ENCODE assay signal across 1 cellular context in the genomic region with DNA sequence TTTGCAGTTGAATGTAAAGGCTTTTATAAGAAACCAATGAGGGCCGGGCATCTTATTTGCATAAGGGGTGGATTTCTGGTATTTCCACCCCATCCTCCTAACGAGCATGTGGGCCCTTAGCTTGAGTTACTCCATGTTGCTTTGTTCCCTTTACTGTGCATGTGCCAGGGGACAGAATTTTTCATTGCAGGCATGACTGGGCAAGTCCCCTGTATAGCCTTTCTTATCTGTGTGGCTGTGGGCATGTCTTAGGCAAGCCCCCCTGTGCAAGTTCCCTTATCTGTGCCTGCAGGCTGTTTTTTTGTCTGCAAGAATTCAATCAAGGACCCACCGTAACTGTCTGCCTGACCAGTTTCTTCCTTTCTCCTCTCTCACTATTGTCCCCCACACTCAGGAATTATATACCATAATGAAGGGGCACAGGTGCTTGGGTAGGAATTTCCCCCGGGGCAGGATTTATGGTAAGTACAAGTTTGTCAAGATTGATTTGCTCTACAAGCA.
TF ChIP-seq lines count a peak whose summit lies in the region.

No MANE protein-coding gene starts in this region.

TF ChIP-seq in H1, 55 proteins besides CTCF, POLR2A, EP300 and RAD21:
- TF ChIP-seq, protein P1, sequence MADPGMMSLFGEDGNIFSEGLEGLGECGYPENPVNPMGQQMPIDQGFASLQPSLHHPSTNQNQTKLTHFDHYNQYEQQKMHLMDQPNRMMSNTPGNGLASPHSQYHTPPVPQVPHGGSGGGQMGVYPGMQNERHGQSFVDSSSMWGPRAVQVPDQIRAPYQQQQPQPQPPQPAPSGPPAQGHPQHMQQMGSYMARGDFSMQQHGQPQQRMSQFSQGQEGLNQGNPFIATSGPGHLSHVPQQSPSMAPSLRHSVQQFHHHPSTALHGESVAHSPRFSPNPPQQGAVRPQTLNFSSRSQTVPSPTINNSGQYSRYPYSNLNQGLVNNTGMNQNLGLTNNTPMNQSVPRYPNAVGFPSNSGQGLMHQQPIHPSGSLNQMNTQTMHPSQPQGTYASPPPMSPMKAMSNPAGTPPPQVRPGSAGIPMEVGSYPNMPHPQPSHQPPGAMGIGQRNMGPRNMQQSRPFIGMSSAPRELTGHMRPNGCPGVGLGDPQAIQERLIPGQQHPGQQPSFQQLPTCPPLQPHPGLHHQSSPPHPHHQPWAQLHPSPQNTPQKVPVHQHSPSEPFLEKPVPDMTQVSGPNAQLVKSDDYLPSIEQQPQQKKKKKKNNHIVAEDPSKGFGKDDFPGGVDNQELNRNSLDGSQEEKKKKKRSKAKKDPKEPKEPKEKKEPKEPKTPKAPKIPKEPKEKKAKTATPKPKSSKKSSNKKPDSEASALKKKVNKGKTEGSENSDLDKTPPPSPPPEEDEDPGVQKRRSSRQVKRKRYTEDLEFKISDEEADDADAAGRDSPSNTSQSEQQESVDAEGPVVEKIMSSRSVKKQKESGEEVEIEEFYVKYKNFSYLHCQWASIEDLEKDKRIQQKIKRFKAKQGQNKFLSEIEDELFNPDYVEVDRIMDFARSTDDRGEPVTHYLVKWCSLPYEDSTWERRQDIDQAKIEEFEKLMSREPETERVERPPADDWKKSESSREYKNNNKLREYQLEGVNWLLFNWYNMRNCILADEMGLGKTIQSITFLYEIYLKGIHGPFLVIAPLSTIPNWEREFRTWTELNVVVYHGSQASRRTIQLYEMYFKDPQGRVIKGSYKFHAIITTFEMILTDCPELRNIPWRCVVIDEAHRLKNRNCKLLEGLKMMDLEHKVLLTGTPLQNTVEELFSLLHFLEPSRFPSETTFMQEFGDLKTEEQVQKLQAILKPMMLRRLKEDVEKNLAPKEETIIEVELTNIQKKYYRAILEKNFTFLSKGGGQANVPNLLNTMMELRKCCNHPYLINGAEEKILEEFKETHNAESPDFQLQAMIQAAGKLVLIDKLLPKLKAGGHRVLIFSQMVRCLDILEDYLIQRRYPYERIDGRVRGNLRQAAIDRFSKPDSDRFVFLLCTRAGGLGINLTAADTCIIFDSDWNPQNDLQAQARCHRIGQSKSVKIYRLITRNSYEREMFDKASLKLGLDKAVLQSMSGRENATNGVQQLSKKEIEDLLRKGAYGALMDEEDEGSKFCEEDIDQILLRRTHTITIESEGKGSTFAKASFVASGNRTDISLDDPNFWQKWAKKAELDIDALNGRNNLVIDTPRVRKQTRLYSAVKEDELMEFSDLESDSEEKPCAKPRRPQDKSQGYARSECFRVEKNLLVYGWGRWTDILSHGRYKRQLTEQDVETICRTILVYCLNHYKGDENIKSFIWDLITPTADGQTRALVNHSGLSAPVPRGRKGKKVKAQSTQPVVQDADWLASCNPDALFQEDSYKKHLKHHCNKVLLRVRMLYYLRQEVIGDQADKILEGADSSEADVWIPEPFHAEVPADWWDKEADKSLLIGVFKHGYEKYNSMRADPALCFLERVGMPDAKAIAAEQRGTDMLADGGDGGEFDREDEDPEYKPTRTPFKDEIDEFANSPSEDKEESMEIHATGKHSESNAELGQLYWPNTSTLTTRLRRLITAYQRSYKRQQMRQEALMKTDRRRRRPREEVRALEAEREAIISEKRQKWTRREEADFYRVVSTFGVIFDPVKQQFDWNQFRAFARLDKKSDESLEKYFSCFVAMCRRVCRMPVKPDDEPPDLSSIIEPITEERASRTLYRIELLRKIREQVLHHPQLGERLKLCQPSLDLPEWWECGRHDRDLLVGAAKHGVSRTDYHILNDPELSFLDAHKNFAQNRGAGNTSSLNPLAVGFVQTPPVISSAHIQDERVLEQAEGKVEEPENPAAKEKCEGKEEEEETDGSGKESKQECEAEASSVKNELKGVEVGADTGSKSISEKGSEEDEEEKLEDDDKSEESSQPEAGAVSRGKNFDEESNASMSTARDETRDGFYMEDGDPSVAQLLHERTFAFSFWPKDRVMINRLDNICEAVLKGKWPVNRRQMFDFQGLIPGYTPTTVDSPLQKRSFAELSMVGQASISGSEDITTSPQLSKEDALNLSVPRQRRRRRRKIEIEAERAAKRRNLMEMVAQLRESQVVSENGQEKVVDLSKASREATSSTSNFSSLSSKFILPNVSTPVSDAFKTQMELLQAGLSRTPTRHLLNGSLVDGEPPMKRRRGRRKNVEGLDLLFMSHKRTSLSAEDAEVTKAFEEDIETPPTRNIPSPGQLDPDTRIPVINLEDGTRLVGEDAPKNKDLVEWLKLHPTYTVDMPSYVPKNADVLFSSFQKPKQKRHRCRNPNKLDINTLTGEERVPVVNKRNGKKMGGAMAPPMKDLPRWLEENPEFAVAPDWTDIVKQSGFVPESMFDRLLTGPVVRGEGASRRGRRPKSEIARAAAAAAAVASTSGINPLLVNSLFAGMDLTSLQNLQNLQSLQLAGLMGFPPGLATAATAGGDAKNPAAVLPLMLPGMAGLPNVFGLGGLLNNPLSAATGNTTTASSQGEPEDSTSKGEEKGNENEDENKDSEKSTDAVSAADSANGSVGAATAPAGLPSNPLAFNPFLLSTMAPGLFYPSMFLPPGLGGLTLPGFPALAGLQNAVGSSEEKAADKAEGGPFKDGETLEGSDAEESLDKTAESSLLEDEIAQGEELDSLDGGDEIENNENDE (IDR thresholded peaks at IDR 0.05; ENCODE audit: insufficient replicate concordance, low read length): no peak
- TF ChIP-seq TEAD4 (IDR thresholded peaks at IDR 0.05; ENCODE audit: low read depth, low read length): no peak
TF ChIP-seq in H1: peak in this region for 0.
